ENCODE assay signal across 13 cellular contexts in the genomic region with DNA sequence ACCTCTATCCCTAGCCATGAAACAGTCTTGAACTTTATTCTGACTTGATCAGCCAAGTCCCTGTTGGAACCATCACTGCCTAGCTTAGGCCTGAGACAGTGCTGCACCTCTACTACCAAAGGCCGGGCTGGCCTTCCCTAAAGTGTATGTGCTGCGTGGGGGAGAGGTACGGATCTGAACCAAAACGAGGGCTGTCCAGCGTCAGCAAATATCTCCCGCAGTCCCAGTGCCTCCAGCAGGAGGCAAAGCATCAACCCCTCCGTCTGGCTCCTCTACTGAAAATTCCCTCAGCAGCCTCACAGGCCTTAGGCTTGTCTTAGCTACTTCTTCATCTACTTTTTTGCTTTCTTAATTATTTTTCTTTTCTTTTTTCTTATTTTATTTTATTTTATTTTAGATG.
"Had no signal": no experiment of that assay in that cellular context is flagged by ENCODE, and none has a peak within 500 bp of the region (broad histone marks: within the 10 kb centered on the region; RNA-seq: fewer than 3 reads in every experiment).

No MANE protein-coding gene starts in this region.

- H3K4me3 Mint-ChIP-seq: activated naive CD8-positive, alpha-beta T cell treated with anti-CD3 and anti-CD28 coated beads for 36 hours; stimulated activated naive B cell treated with anti-CD40 and anti-IgM and Interleukin-4, amounts not matched to agents 10 μg/mL and 1 μg/mL and 100 μg/mL, for 72 hours had no signal

- H3K36me3 ChIP-seq: pancreas, transverse colon had no signal

- H3K4me3 ChIP-seq: pancreas, smooth muscle cell, transverse colon had no signal

- H3K4me1 Mint-ChIP-seq: activated naive CD8-positive, alpha-beta T cell treated with anti-CD3 and anti-CD28 coated beads for 36 hours; stimulated activated naive B cell treated with anti-CD40 and anti-IgM and Interleukin-4, amounts not matched to agents 10 μg/mL and 1 μg/mL and 100 μg/mL, for 72 hours had no signal

- H3K4me2 ChIP-seq: smooth muscle cell had no signal

- H3K27me3 Mint-ChIP-seq: activated naive CD8-positive, alpha-beta T cell treated with anti-CD3 and anti-CD28 coated beads for 36 hours; stimulated activated naive B cell treated with anti-CD40 and anti-IgM and Interleukin-4, amounts not matched to agents 10 μg/mL and 1 μg/mL and 100 μg/mL, for 72 hours had no signal

- H3K27ac ChIP-seq: pancreas, transverse colon had no signal

- H3K9me3 Mint-ChIP-seq: activated naive CD8-positive, alpha-beta T cell treated with anti-CD3 and anti-CD28 coated beads for 36 hours; stimulated activated naive B cell treated with anti-CD40 and anti-IgM and Interleukin-4, amounts not matched to agents 10 μg/mL and 1 μg/mL and 100 μg/mL, for 72 hours had no signal

- H3K27ac Mint-ChIP-seq: activated naive CD8-positive, alpha-beta T cell treated with anti-CD3 and anti-CD28 coated beads for 36 hours; stimulated activated naive B cell treated with anti-CD40 and anti-IgM and Interleukin-4, amounts not matched to agents 10 μg/mL and 1 μg/mL and 100 μg/mL, for 72 hours had no signal

- DNase-seq: activated CD4-positive, alpha-beta T cell treated with anti-CD3 and anti-CD28 coated beads, Interleukin-2, amount 50 U/mL, for 1 hour; activated naive CD8-positive, alpha-beta T cell treated with anti-CD3 and anti-CD28 coated beads for 36 hours; activated T-cell treated with anti-CD3 and anti-CD28 coated beads, Interleukin-2, amount 50 U/mL, for 1 hour; glutamatergic neuron; left ventricle myocardium superior; pancreas; retina; stimulated activated CD4-positive, alpha-beta T cell treated with anti-CD3 and anti-CD28 coated beads, Interleukin-2, amount 100 ng/mL, for 24 hours; stimulated activated naive B cell treated with anti-CD40 and anti-IgM and Interleukin-4, amounts not matched to agents 10 μg/mL and 1 μg/mL and 100 μg/mL, for 72 hours; T-helper 2 cell; transverse colon had no signal

- H3K4me1 ChIP-seq: pancreas, transverse colon had no signal

- H3K27me3 ChIP-seq: pancreas, transverse colon had no signal

- H3K9me3 ChIP-seq: pancreas, transverse colon had no signal

- ATAC-seq: esophagus mucosa; left ventricle myocardium superior; pancreas; stimulated activated naive B cell treated with anti-CD40 and anti-IgM and Interleukin-4, amounts not matched to agents 10 μg/mL and 1 μg/mL and 100 μg/mL, for 72 hours had no signal

- H3K36me3 Mint-ChIP-seq: activated naive CD8-positive, alpha-beta T cell treated with anti-CD3 and anti-CD28 coated beads for 36 hours had no signal
